Comparison of ENCODE assay signal across 13 cellular contexts in genomic region chr17:40104570-40105471, GRCh38. TPM values are rescaled to one million over a fixed set of nuclear protein-coding genes. Genes with fewer than 3 reads are reported as not detected.
DNase-seq lines count a peak whose midpoint lies in the region; ATAC-seq and TF ChIP-seq lines count a peak whose summit lies in the region.
"Had no signal": no experiment of that assay in that cellular context is flagged by ENCODE, and none has a peak within 500 bp of the region (broad histone marks: within the 10 kb centered on the region; RNA-seq: fewer than 3 reads in every experiment).

No MANE protein-coding gene starts in this region.

- no peaks in the 10 kb centered on the region for H3K79me2 ChIP-seq in hepatocyte

- no peaks in the 10 kb centered on the region for H3K27me3 Mint-ChIP-seq in activated T-cell treated with anti-CD3 and anti-CD28 coated beads, Interleukin-2, amount 50 U/mL, for 24 hours
- H3K27me3 Mint-ChIP-seq in osteocyte (ENCODE audit: unreplicated experiment) = no peaks in the 10 kb centered on the region
- H3K27me3 Mint-ChIP-seq: IgD-negative memory B cell had no signal

- H3K4me2 ChIP-seq in hepatocyte = no peak overlapping the region

- H3K4me1 ChIP-seq in hepatocyte (ENCODE audit: insufficient read depth) = peaks cover 55% of the 10 kb centered on the region

- no peak overlapping the region for H3K4me3 Mint-ChIP-seq in activated T-cell treated with anti-CD3 and anti-CD28 coated beads, Interleukin-2, amount 50 U/mL, for 24 hours
- H3K4me3 Mint-ChIP-seq in stimulated activated effector memory CD8-positive, alpha-beta T cell treated with anti-CD3 and anti-CD28 coated beads, Interleukin-12 subunit alpha, Interleukin-12 subunit beta, amount 100 ng/mL, for 72 hours = no peak overlapping the region
- H3K4me3 Mint-ChIP-seq in osteocyte (ENCODE audit: unreplicated experiment) = no peak overlapping the region

- no peaks in the 10 kb centered on the region for H3K9me3 ChIP-seq in SK-N-MC (ENCODE audit: low read depth, low read length)
- no peaks in the 10 kb centered on the region for H3K9me3 ChIP-seq in hepatocyte (ENCODE audit: low read depth)

- H3K27me3 ChIP-seq in hepatocyte = no peaks in the 10 kb centered on the region
- H3K27me3 ChIP-seq: brain microvascular endothelial cell, foreskin keratinocyte had no signal

- peaks cover 91% of the 10 kb centered on the region for H3K4me1 Mint-ChIP-seq in activated T-cell treated with anti-CD3 and anti-CD28 coated beads, Interleukin-2, amount 50 U/mL, for 24 hours (ENCODE audit: low read depth)
- H3K4me1 Mint-ChIP-seq in stimulated activated effector memory CD8-positive, alpha-beta T cell treated with anti-CD3 and anti-CD28 coated beads, Interleukin-12 subunit alpha, Interleukin-12 subunit beta, amount 100 ng/mL, for 72 hours = peaks cover 91% of the 10 kb centered on the region
- H3K4me1 Mint-ChIP-seq in osteocyte (ENCODE audit: unreplicated experiment) = peaks cover 39% of the 10 kb centered on the region

- H2AFZ ChIP-seq in hepatocyte = no peak overlapping the region

- no peak overlapping the region for H3K9ac ChIP-seq in SK-N-MC (ENCODE audit: insufficient read length)

- no peaks in the 10 kb centered on the region for H4K20me1 ChIP-seq in hepatocyte (ENCODE audit: insufficient read depth, poor library complexity, severe bottlenecking)

- DNase-seq in activated T-cell treated with anti-CD3 and anti-CD28 coated beads, Interleukin-2, amount 50 U/mL, for 24 hours = no peak
- DNase-seq in activated T-cell treated with anti-CD3 and anti-CD28 coated beads for 4 hours (no peak), SK-N-MC (ENCODE audit: low read depth, low spot score) (no peak), hepatocyte (ENCODE audit: low spot score) (no peak), epidermal melanocyte (ENCODE audit: insufficient read length, low spot score) (no peak), HuH-7.5 (ENCODE audit: low spot score) (no peak), osteocyte (ENCODE audit: extremely low spot score, unreplicated experiment) (no peak)
- DNase-seq in stimulated activated effector memory CD8-positive, alpha-beta T cell treated with anti-CD3 and anti-CD28 coated beads, Interleukin-12 subunit alpha, Interleukin-12 subunit beta, amount 100 ng/mL, for 72 hours (ENCODE audit: low spot score in 2 of 2) = no peak
- DNase-seq: brain microvascular endothelial cell, NCI-H2227 treated with DMSO at 0.1 percent for 48 hours, SIG-M5 had no signal

- peak overlapping the region; percentile 55 for H3K27ac Mint-ChIP-seq in activated T-cell treated with anti-CD3 and anti-CD28 coated beads, Interleukin-2, amount 50 U/mL, for 24 hours
- peak overlapping the region; percentile 95 for H3K27ac Mint-ChIP-seq in stimulated activated effector memory CD8-positive, alpha-beta T cell treated with anti-CD3 and anti-CD28 coated beads, Interleukin-12 subunit alpha, Interleukin-12 subunit beta, amount 100 ng/mL, for 72 hours
- no peak overlapping the region for H3K27ac Mint-ChIP-seq in osteocyte (ENCODE audit: unreplicated experiment)

- H3K36me3 Mint-ChIP-seq in activated T-cell treated with anti-CD3 and anti-CD28 coated beads, Interleukin-2, amount 50 U/mL, for 24 hours (ENCODE audit: low read depth) = peaks cover 7% of the 10 kb centered on the region
- peaks cover 15% of the 10 kb centered on the region for H3K36me3 Mint-ChIP-seq in stimulated activated effector memory CD8-positive, alpha-beta T cell treated with anti-CD3 and anti-CD28 coated beads, Interleukin-12 subunit alpha, Interleukin-12 subunit beta, amount 100 ng/mL, for 72 hours
- H3K36me3 Mint-ChIP-seq in osteocyte (ENCODE audit: unreplicated experiment) = no peaks in the 10 kb centered on the region
- H3K36me3 Mint-ChIP-seq: IgD-negative memory B cell had no signal

- no peaks in the 10 kb centered on the region for H3K36me3 ChIP-seq in SK-N-MC (ENCODE audit: insufficient read depth, low read length)
- H3K36me3 ChIP-seq in hepatocyte (replicated peaks; ENCODE audit: insufficient read depth, low read depth) = no peaks in the 10 kb centered on the region
- H3K36me3 ChIP-seq: brain microvascular endothelial cell had no signal

- no peaks in the 10 kb centered on the region for H3K9me3 Mint-ChIP-seq in activated T-cell treated with anti-CD3 and anti-CD28 coated beads, Interleukin-2, amount 50 U/mL, for 24 hours
- no peaks in the 10 kb centered on the region for H3K9me3 Mint-ChIP-seq in stimulated activated effector memory CD8-positive, alpha-beta T cell treated with anti-CD3 and anti-CD28 coated beads, Interleukin-12 subunit alpha, Interleukin-12 subunit beta, amount 100 ng/mL, for 72 hours
- no peaks in the 10 kb centered on the region for H3K9me3 Mint-ChIP-seq in osteocyte (ENCODE audit: unreplicated experiment)
- H3K9me3 Mint-ChIP-seq: IgD-negative memory B cell had no signal

- no peak overlapping the region for H3K4me3 ChIP-seq in SK-N-MC
- no peak overlapping the region for H3K4me3 ChIP-seq in hepatocyte

- 81% methylated on average over 3 of the region's 3 CpGs for WGBS in hepatocyte (ENCODE audit: low lambda C conversion rate, missing lambda C conversion rate)

- H3K9me2 ChIP-seq in hepatocyte (replicated peaks; ENCODE audit: insufficient read depth) = no peaks in the 10 kb centered on the region

- no peak for ATAC-seq in stimulated activated effector memory CD8-positive, alpha-beta T cell treated with anti-CD3 and anti-CD28 coated beads, Interleukin-12 subunit alpha, Interleukin-12 subunit beta, amount 100 ng/mL, for 72 hours
- ATAC-seq: foreskin keratinocyte had no signal

- no peak for TF ChIP-seq CTCF in hepatocyte (IDR thresholded peaks at IDR 0.05; ENCODE audit: poor library complexity)
- no peak for TF ChIP-seq CTCF in osteocyte (IDR thresholded peaks at IDR 0.05)

- H3K27ac ChIP-seq in SK-N-MC (peak overlapping the region; percentile 97; the same call in 1 of the 2 replicates), hepatocyte (peak overlapping the region; percentile 81)
- H3K27ac ChIP-seq: brain microvascular endothelial cell, foreskin keratinocyte had no signal

RNA-seq across cellular contexts. Expression of gene NR1D1, which starts 4.4 kb away (rescaled TPM):
- total RNA-seq in hepatocyte (2.3 and 3.0 TPM in 2 replicates), osteocyte (6.1 and 6.9 TPM in 2 replicates)
- 6.9 and 7.1 TPM in 2 replicates for polyA plus RNA-seq in hepatocyte

RNA-seq across cellular contexts. Expression of gene MSL1, which starts 16.9 kb away (rescaled TPM):
- total RNA-seq in hepatocyte = 71.9 and 81.6 TPM in 2 replicates
- polyA plus RNA-seq in hepatocyte = 26.7 and 31.4 TPM in 2 replicates
- total RNA-seq in osteocyte = 85.9 and 86.8 TPM in 2 replicates

RNA-seq across cellular contexts. Expression of gene CASC3, which starts 35.5 kb away (rescaled TPM):
- total RNA-seq in hepatocyte (26.7 and 30.2 TPM in 2 replicates), osteocyte (87.5 and 90.9 TPM in 2 replicates)
- polyA plus RNA-seq in hepatocyte = 33.0 and 37.5 TPM in 2 replicates

RNA-seq across cellular contexts. Expression of gene THRA, which starts 42.1 kb away (rescaled TPM):
- total RNA-seq in hepatocyte (35.3 and 40.2 TPM in 2 replicates), osteocyte (44.6 and 46.3 TPM in 2 replicates)
- polyA plus RNA-seq in hepatocyte = 20.7 and 22.5 TPM in 2 replicates

RNA-seq across cellular contexts. Expression of gene MED24, which starts 50.6 kb away (rescaled TPM):
- total RNA-seq in hepatocyte = 55.7 and 66.8 TPM in 2 replicates
- 69.8 and 69.9 TPM in 2 replicates for polyA plus RNA-seq in hepatocyte
- total RNA-seq in osteocyte = 74.5 and 96.2 TPM in 2 replicates
